In genomic region chr15:45594322-45594721, GRCh38 we compare ENCODE assay signal across 1 cellular context.
TF ChIP-seq lines count a peak whose summit lies in the region.

No MANE protein-coding gene starts in this region.

TF ChIP-seq in HCT116, 20 proteins besides CTCF, POLR2A, EP300 and RAD21 (continued from another document):
- no peak for TF ChIP-seq REST (IDR thresholded peaks at IDR 0.05; ENCODE audit: low read depth)
- no peak for TF ChIP-seq EZH2 (IDR thresholded peaks at IDR 0.05)
- TF ChIP-seq CBX3 (IDR thresholded peaks at IDR 0.05; ENCODE audit: low read depth), result no peak
- no peak for TF ChIP-seq ZNF274 (IDR thresholded peaks at IDR 0.05; ENCODE audit: low read depth, low read length)
- TF ChIP-seq EGR1 (IDR thresholded peaks at IDR 0.05; ENCODE audit: low read depth), result no peak
- no peak for TF ChIP-seq SRF (IDR thresholded peaks at IDR 0.05; ENCODE audit: low read depth)
- TF ChIP-seq EZH2phosphoT487 (IDR thresholded peaks at IDR 0.05; ENCODE audit: borderline replicate concordance), result no peak
- TF ChIP-seq ATF3 (IDR thresholded peaks at IDR 0.05), result no peak
- TF ChIP-seq JUND (IDR thresholded peaks at IDR 0.05), result no peak
- TF ChIP-seq FOSL1 (IDR thresholded peaks at IDR 0.05; ENCODE audit: low read depth), result no peak
TF ChIP-seq in HCT116: peak in this region for 0.
